Comparison of ENCODE assay signal across 24 cellular contexts in the genomic region with DNA sequence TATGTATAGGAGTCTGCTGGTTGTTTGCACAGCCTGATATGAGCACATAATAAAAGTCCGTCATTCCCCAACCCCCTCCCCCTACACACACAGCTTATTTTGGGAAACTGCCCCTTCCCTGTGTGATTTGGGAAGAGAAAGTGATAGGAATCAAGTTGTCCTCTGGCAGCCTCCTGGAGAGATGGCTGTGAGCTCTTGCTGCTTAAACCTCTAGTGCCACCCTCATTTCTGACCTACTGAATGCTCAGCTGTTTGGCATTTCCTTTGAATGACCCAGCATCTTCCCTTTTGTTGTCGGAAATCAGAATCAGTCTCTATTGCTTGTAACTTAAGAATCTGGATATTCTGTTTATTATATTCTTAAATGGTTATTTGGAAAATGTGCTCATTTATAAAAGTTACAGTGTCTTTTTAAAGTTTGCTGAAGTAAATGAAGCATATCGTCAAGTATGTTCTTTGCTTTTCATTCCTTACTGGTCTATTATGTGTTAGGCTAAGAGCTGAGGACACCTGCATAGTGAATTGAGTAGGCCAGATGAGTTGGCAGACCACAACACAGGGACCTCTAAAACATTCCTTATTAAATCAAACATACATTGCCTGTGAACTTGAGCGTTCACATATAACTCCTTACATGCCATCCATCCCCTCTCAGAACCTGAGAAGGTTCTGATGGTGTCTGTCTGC. TPM values are rescaled to one million over a fixed set of nuclear protein-coding genes. Genes with fewer than 3 reads are reported as not detected.
A peak's percentile ranks its signal among the peaks of the same experiment; 100 is the strongest.
DNase-seq lines count a peak whose midpoint lies in the region; ATAC-seq, FAIRE-seq and TF ChIP-seq lines count a peak whose summit lies in the region.
"Had no signal": no experiment of that assay in that cellular context is flagged by ENCODE, and none has a peak within 500 bp of the region (broad histone marks: within the 10 kb centered on the region; RNA-seq: fewer than 3 reads in every experiment).

No MANE protein-coding gene starts in this region.

- peaks cover 8% of the 10 kb centered on the region for H4K20me1 ChIP-seq in astrocyte (ENCODE audit: insufficient read depth, low read length)

- H3K27me3 Mint-ChIP-seq in astrocyte (ENCODE audit: low read depth, unreplicated experiment) = no peaks in the 10 kb centered on the region
- H3K27me3 Mint-ChIP-seq: activated CD4-positive, alpha-beta memory T cell treated with anti-CD3 and anti-CD28 coated beads, Interleukin-2, amount 10 ng/mL, durations not matched to agents 7 days and 5 days had no signal

- H3K27ac Mint-ChIP-seq in astrocyte (ENCODE audit: unreplicated experiment) = peak overlapping the region; percentile 56
- H3K27ac Mint-ChIP-seq: activated CD4-positive, alpha-beta memory T cell treated with anti-CD3 and anti-CD28 coated beads, Interleukin-2, amount 10 ng/mL, durations not matched to agents 7 days and 5 days; activated naive CD8-positive, alpha-beta T cell treated with anti-CD3 and anti-CD28 coated beads, Interleukin-2, amount 10 ng/mL, durations not matched to agents 7 days and 5 days; endodermal cell had no signal

- H3K4me1 Mint-ChIP-seq in astrocyte (ENCODE audit: low read depth, unreplicated experiment) = peaks cover 35% of the 10 kb centered on the region

- no peak overlapping the region for H3K4me3 Mint-ChIP-seq in astrocyte (ENCODE audit: unreplicated experiment)
- H3K4me3 Mint-ChIP-seq: activated CD4-positive, alpha-beta memory T cell treated with anti-CD3 and anti-CD28 coated beads, Interleukin-2, amount 10 ng/mL, durations not matched to agents 7 days and 5 days; activated naive CD8-positive, alpha-beta T cell treated with anti-CD3 and anti-CD28 coated beads, Interleukin-2, amount 10 ng/mL, durations not matched to agents 7 days and 5 days; endodermal cell had no signal

- no peaks in the 10 kb centered on the region for H3K9me3 ChIP-seq in astrocyte (ENCODE audit: insufficient read depth, low read depth, low read length)
- H3K9me3 ChIP-seq: vagina had no signal

- ATAC-seq in GM21390 (IDR thresholded peaks at IDR 0.05; ENCODE audit: unreplicated experiment) = no peak
- no peak for ATAC-seq in GM19467 (IDR thresholded peaks at IDR 0.05; ENCODE audit: unreplicated experiment)
- ATAC-seq: left lobe of liver, sciatic nerve had no signal

- DNase-seq in A172 (ENCODE audit: low spot score) (peak; percentile 31), GM03348 (ENCODE audit: low spot score) (peak; percentile 45), astrocyte (ENCODE audit: low read depth) (peak; percentile 47), foreskin fibroblast (peak; percentile 58 to 68), hippocampal formation (lab: John Stamatoyannopoulos, UW) (no peak)
- no peak for DNase-seq in activated CD8-positive, alpha-beta memory T cell treated with anti-CD3 and anti-CD28 coated beads, Interleukin-2, amount 50 U/mL, for 48 hours
- DNase-seq: activated CD4-positive, alpha-beta memory T cell treated with anti-CD3 and anti-CD28 coated beads, Interleukin-2, amount 10 ng/mL, durations not matched to agents 7 days and 5 days; activated naive CD8-positive, alpha-beta T cell treated with anti-CD3 and anti-CD28 coated beads, Interleukin-2, amount 10 ng/mL, durations not matched to agents 7 days and 5 days; activated T-cell treated with anti-CD3 and anti-CD28 coated beads, Interleukin-2, amount 50 U/mL, for 48 hours; caudate nucleus; COR-L47; endodermal cell; foreskin melanocyte; NCI-H1436; nucleus accumbens; RPMI8226; stimulated activated CD4-positive, alpha-beta T cell treated with anti-CD3 and anti-CD28 coated beads, Interleukin-2, amount 100 ng/mL, for 24 hours had no signal

- peaks cover 2% of the 10 kb centered on the region for H3K79me2 ChIP-seq in astrocyte (ENCODE audit: insufficient read depth, low read length)

- H3K4me3 ChIP-seq in astrocyte (ENCODE audit: insufficient read depth, low read depth, low read length) (no peak overlapping the region), foreskin fibroblast (ENCODE audit: low read depth in 1 of 2, low read length in 2 of 2) (no peak overlapping the region)
- H3K4me3 ChIP-seq: vagina had no signal

- no peaks in the 10 kb centered on the region for H3K9me3 Mint-ChIP-seq in astrocyte (ENCODE audit: unreplicated experiment)
- H3K9me3 Mint-ChIP-seq: activated CD4-positive, alpha-beta memory T cell treated with anti-CD3 and anti-CD28 coated beads, Interleukin-2, amount 10 ng/mL, durations not matched to agents 7 days and 5 days; activated naive CD8-positive, alpha-beta T cell treated with anti-CD3 and anti-CD28 coated beads, Interleukin-2, amount 10 ng/mL, durations not matched to agents 7 days and 5 days had no signal

- H3K9ac ChIP-seq in astrocyte (ENCODE audit: low read length) = no peak overlapping the region

- TF ChIP-seq CTCF in astrocyte (IDR thresholded peaks at IDR 0.05; ENCODE audit: insufficient read depth, low read depth, low read length) (no peak), foreskin fibroblast (IDR thresholded peaks at IDR 0.05; ENCODE audit: low read depth, low read length) (no peak)

- peak overlapping the region; percentile 44 for H3K27ac ChIP-seq in astrocyte (ENCODE audit: low read depth, low read length)
- H3K27ac ChIP-seq: vagina had no signal

- peaks cover 9% of the 10 kb centered on the region for H3K36me3 ChIP-seq in astrocyte (ENCODE audit: insufficient read depth, low read length)
- H3K36me3 ChIP-seq: vagina had no signal

- peaks cover 28% of the 10 kb centered on the region for H3K4me1 ChIP-seq in astrocyte (ENCODE audit: insufficient read depth, low read length)

- no peak overlapping the region for H2AFZ ChIP-seq in astrocyte (ENCODE audit: low read depth, low read length)

- FAIRE-seq in astrocyte (lab: Jason Lieb, UNC) = peak; percentile 13
- FAIRE-seq: G401.6, GM12892 had no signal

- no peaks in the 10 kb centered on the region for H3K27me3 ChIP-seq in astrocyte (ENCODE audit: insufficient read depth, low read length)
- H3K27me3 ChIP-seq: vagina had no signal

- peaks cover 10% of the 10 kb centered on the region for H3K36me3 Mint-ChIP-seq in astrocyte (ENCODE audit: low read depth, unreplicated experiment)
- H3K36me3 Mint-ChIP-seq: activated naive CD8-positive, alpha-beta T cell treated with anti-CD3 and anti-CD28 coated beads, Interleukin-2, amount 10 ng/mL, durations not matched to agents 7 days and 5 days had no signal

- peak overlapping the region; percentile 74 for H3K4me2 ChIP-seq in astrocyte (ENCODE audit: low read length)

RNA-seq across cellular contexts. Expression of a gene that starts 5.5 kb away (rescaled TPM):
- 3.7 and 4.8 TPM in 2 replicates for total RNA-seq in A172 (2014; rRNA removed; shearing (Covaris generic))
- total RNA-seq in astrocyte = 4.7 and 4.9 TPM in 2 replicates

RNA-seq across cellular contexts. Expression of a gene that starts 5.6 kb away (rescaled TPM):
- 57.2 and 57.8 TPM in 2 replicates for total RNA-seq in A172 (2014; rRNA removed; shearing (Covaris generic))
- total RNA-seq in astrocyte = 147 and 151 TPM in 2 replicates

Comparison
In these comparisons a context has a peak if more than half of its experiments do, and no peak if none do; other contexts are left out.
1. DNase-seq: peak in A172 (single experiment), GM03348 (single experiment), astrocyte (single experiment) and foreskin fibroblast (2 of 2); none in activated CD8-positive, alpha-beta memory T cell treated with anti-CD3 and anti-CD28 coated beads, Interleukin-2, amount 50 U/mL, for 48 hours (single experiment) and hippocampal formation (0 of 2).